In genomic region chr20:48126227-48126740, GRCh38 we compare ENCODE assay signal across 18 cellular contexts.
A peak's percentile ranks its signal among the peaks of the same experiment; 100 is the strongest.
DNase-seq lines count a peak whose midpoint lies in the region; ATAC-seq, FAIRE-seq and TF ChIP-seq lines count a peak whose summit lies in the region.
"Had no signal": no experiment of that assay in that cellular context is flagged by ENCODE, and none has a peak within 500 bp of the region (broad histone marks: within the 10 kb centered on the region; RNA-seq: fewer than 3 reads in every experiment).

No MANE protein-coding gene starts in this region.

- no TSS peak for BruUV-seq in HepG2 (replicated peaks; lab: Mats Ljungman, UMichigan)

- H3K27ac ChIP-seq in HepG2 (ENCODE audit: extremely low read length, insufficient read depth, low read length): peak overlapping the region; percentile 21
- H3K27ac ChIP-seq in right lobe of liver: no peak overlapping the region
- H3K27ac ChIP-seq in hepatocyte: no peak overlapping the region
- H3K27ac ChIP-seq: PC-9 had no signal

- H3K9me3 ChIP-seq in HepG2 (ENCODE audit: low read length) (no peaks in the 10 kb centered on the region), right lobe of liver (no peaks in the 10 kb centered on the region), hepatocyte (ENCODE audit: low read depth) (no peaks in the 10 kb centered on the region)
- H3K9me3 ChIP-seq: BE2C, HAP-1 had no signal

- no peaks in the 10 kb centered on the region for H3K79me2 ChIP-seq in HepG2 (ENCODE audit: insufficient read depth, low read length)
- no peaks in the 10 kb centered on the region for H3K79me2 ChIP-seq in hepatocyte

- peaks cover 0 to under 1% of the 10 kb centered on the region in 2 experiments; a peak in 1 of 5 replicates for H3K27me3 ChIP-seq in HepG2 (ENCODE audit: control insufficient read depth in 1 of 2, insufficient read depth in 2 of 2, low read length in 2 of 2)
- H3K27me3 ChIP-seq in right lobe of liver: no peaks in the 10 kb centered on the region
- H3K27me3 ChIP-seq in hepatocyte: no peaks in the 10 kb centered on the region
- H3K27me3 ChIP-seq: BE2C had no signal

- H4K20me1 ChIP-seq in HepG2 (ENCODE audit: insufficient read depth, low read length) (no peaks in the 10 kb centered on the region), hepatocyte (ENCODE audit: insufficient read depth, poor library complexity, severe bottlenecking) (no peaks in the 10 kb centered on the region)

- H3K4me3 ChIP-seq in HepG2 (replicated peaks in 1 of 3; ENCODE audit: insufficient read depth in 1 of 3, low read depth in 2 of 3, low read length in 3 of 3) (peak overlapping the region; percentile 18 to 47 (median 36)), right lobe of liver (no peak overlapping the region), NB4 (ENCODE audit: low read depth, low read length) (no peak overlapping the region), hepatocyte (no peak overlapping the region)
- H3K4me3 ChIP-seq: HAP-1, PC-9 had no signal

- peak; percentile 88 for ATAC-seq in HepG2
- ATAC-seq in right lobe of liver: no peak
- no peak for ATAC-seq in GM19452 (IDR thresholded peaks at IDR 0.05; ENCODE audit: unreplicated experiment)
- ATAC-seq: Right ventricle myocardium inferior had no signal

- H3K9ac ChIP-seq in HepG2 (ENCODE audit: insufficient read depth, low read depth, low read length): peak overlapping the region; percentile 16; the same call in 1 of the 2 replicates

- intact Hi-C loops in HepG2 (cut with micrococcal nuclease; ENCODE audit: unreplicated experiment): no loop called here
- intact Hi-C loops in right lobe of liver (cut with DNase I): no loop called here

- in situ Hi-C loops in HepG2 (cut with HindIII; ENCODE audit: extremely low pct_ligation_motif_present, low pct_unique_long_range_greater_than_20kb): no loop called here
- in situ Hi-C loops in KBM-7 (cut with MboI; ENCODE audit: low pct_unique_long_range_greater_than_20kb, low sequenced_read_pairs): no loop called here

- H3K4me1 ChIP-seq in HepG2 (ENCODE audit: insufficient read depth, low read length): peaks cover 46% of the 10 kb centered on the region
- no peaks in the 10 kb centered on the region for H3K4me1 ChIP-seq in right lobe of liver
- no peaks in the 10 kb centered on the region for H3K4me1 ChIP-seq in hepatocyte (ENCODE audit: insufficient read depth)
- H3K4me1 ChIP-seq: BE2C, HAP-1 had no signal

- no peaks in the 10 kb centered on the region for H3K36me3 ChIP-seq in HepG2 (replicated peaks in 1 of 2; ENCODE audit: control insufficient read depth in 1 of 2, insufficient read depth in 2 of 2, low read length in 2 of 2)
- H3K36me3 ChIP-seq in right lobe of liver: no peaks in the 10 kb centered on the region
- H3K36me3 ChIP-seq in hepatocyte (replicated peaks; ENCODE audit: insufficient read depth, low read depth): no peaks in the 10 kb centered on the region
- H3K36me3 ChIP-seq: BE2C, HAP-1 had no signal

- FAIRE-seq in HepG2 (lab: Jason Lieb, UNC): peak; percentile 42
- FAIRE-seq: HTR-8/SVneo had no signal

- POLR2A ChIA-PET in HepG2 (lab: Yijun Ruan, JAX): interaction anchor here (1.0 to 1.2 kb wide), 2 partner anchors 156 to 160 kb away, joined by 3 read pairs; no protein-coding TSS in a partner anchor

- TF ChIP-seq EP300 in HepG2 (IDR thresholded peaks at IDR 0.05; ENCODE audit: low read depth in 2 of 2, low read length in 2 of 2): peak; percentile 39 to 61; a peak in 2 of 4 replicates
- peak; percentile 49; the same call in 1 of the 2 replicates for TF ChIP-seq EP300 in HepG2 (CRISPR knock-in tag; IDR thresholded peaks at IDR 0.05; ENCODE audit: borderline replicate concordance)

- no peak for TF ChIP-seq RAD21 in HepG2 (CRISPR knock-in tag; IDR thresholded peaks at IDR 0.05)

- H3K9me2 ChIP-seq in hepatocyte (replicated peaks; ENCODE audit: insufficient read depth): no peaks in the 10 kb centered on the region

- DNase-seq in HepG2 (ENCODE audit: low spot score) (peak; percentile 85), right lobe of liver (no peak), NB4 (ENCODE audit: low read depth) (peak; percentile 9), hepatocyte (ENCODE audit: low spot score) (peak; percentile 21), KG1 (lab: John Stamatoyannopoulos, UW) (no peak), NCI-H526 treated with DMSO at 0.1 percent for 48 hours (lab: John Stamatoyannopoulos, UW) (no peak), KBM-7 (no peak)
- DNase-seq: BE2C; CD8-positive, alpha-beta memory T cell; DMS 273 treated with DMSO at 0.1 percent for 48 hours; NCI-H2029; NCI-H345; T-helper 2 cell had no signal

- H3K4me2 ChIP-seq in HepG2 (ENCODE audit: low read depth, low read length): peak overlapping the region; percentile 69
- H3K4me2 ChIP-seq in hepatocyte: no peak overlapping the region
- H3K4me2 ChIP-seq: PC-9 had no signal

- peak overlapping the region; percentile 42 for H2AFZ ChIP-seq in HepG2 (ENCODE audit: low read length)
- H2AFZ ChIP-seq in hepatocyte: no peak overlapping the region
- H2AFZ ChIP-seq: PC-9 had no signal

- CTCF ChIA-PET in HepG2 (lab: Yijun Ruan, JAX; ENCODE audit: low intra/inter-chr PET ratio, low total read pairs): no interaction called here

- TF ChIP-seq POLR2A in HepG2 (IDR thresholded peaks at IDR 0.05; ENCODE audit: insufficient read depth in 1 of 2, low read depth in 2 of 2, low read length in 2 of 2): no peak
- TF ChIP-seq POLR2A in right lobe of liver (IDR thresholded peaks at IDR 0.05): no peak
- TF ChIP-seq POLR2A in NB4 (IDR thresholded peaks at IDR 0.05; ENCODE audit: extremely low read depth, insufficient read length): no peak

- TF ChIP-seq CTCF in HepG2 (CRISPR knock-in tag; IDR thresholded peaks at IDR 0.05): peak; percentile 52
- no peak for TF ChIP-seq CTCF in right lobe of liver (IDR thresholded peaks at IDR 0.05)
- TF ChIP-seq CTCF in NB4 (IDR thresholded peaks at IDR 0.05; ENCODE audit: low read depth, low read length): no peak
- TF ChIP-seq CTCF in hepatocyte (IDR thresholded peaks at IDR 0.05; ENCODE audit: poor library complexity): no peak

- under 1% methylated on average over 8 of the region's 8 CpGs for WGBS in HepG2 (ENCODE audit: low lambda C conversion rate)
- 24% methylated on average over 8 of the region's 8 CpGs for WGBS in right lobe of liver (ENCODE audit: insufficient coverage, low coverage, low lambda C conversion rate, missing lambda C conversion rate)
- 55% methylated on average over 8 of the region's 8 CpGs for WGBS in hepatocyte (ENCODE audit: low lambda C conversion rate, missing lambda C conversion rate)

TF ChIP-seq in HepG2, 621 proteins besides CTCF, POLR2A, EP300 and RAD21 (continues in another document):
- TF ChIP-seq ATF7 (IDR thresholded peaks at IDR 0.05): peak; percentile 21; the same call in 1 of the 2 replicates
- TF ChIP-seq ATF7 (CRISPR knock-in tag; IDR thresholded peaks at IDR 0.05): peak; percentile 97
- TF ChIP-seq ZBTB10 (CRISPR knock-in tag; IDR thresholded peaks at IDR 0.05; ENCODE audit: borderline replicate concordance): no peak
- no peak for TF ChIP-seq MAF1 (CRISPR knock-in tag; IDR thresholded peaks at IDR 0.05; ENCODE audit: borderline replicate concordance)
- peak; percentile 87 for TF ChIP-seq ZNF605 (CRISPR knock-in tag; IDR thresholded peaks at IDR 0.05)
- TF ChIP-seq HNRNPH1 (optimal IDR thresholded peaks at IDR 0.05; ENCODE audit: low read depth, low read length): no peak
- TF ChIP-seq SPEN (CRISPR knock-in tag; IDR thresholded peaks at IDR 0.05; ENCODE audit: low read depth): peak; percentile 29

Comparison
In these comparisons a context has a peak if more than half of its experiments do, and no peak if none do; other contexts are left out.
1. DNase-seq: peak in HepG2 (single experiment), NB4 (single experiment) and hepatocyte (single experiment); none in right lobe of liver (0 of 3), KG1 (single experiment), NCI-H526 treated with DMSO at 0.1 percent for 48 hours (single experiment) and KBM-7 (single experiment).
2. H3K4me3 ChIP-seq: peak in HepG2 (3 of 3); none in right lobe of liver (0 of 3), NB4 (single experiment) and hepatocyte (single experiment).